In the genomic region with DNA sequence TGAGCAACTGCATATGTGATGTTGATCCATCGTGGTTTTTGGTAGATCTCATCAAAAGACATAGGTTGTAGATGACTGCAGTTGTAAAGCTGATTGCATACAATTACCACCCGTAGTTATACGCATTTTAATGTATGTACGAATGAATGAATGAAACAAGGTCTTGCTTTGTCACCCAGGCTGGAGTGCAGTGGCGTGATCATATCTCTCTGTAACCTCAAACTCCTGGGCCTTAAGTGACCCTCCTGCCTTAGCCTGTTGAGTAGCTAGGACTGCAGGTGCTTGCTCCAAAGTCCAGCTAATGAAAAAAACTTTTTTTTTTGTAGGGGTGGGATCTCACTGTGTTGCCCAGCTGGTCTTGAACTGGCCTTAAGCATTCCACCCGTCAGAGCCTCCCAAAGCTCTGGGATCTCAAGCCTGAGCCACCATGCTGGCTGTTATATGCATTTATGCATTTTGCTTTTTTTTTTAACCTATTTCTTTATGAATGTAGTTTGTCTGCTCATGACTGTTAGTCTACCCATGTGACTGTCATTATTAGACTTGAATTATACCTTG, we compare ENCODE assay signal across 31 cellular contexts.
"Had no signal": no experiment of that assay in that cellular context is flagged by ENCODE, and none has a peak within 500 bp of the region (broad histone marks: within the 10 kb centered on the region; RNA-seq: fewer than 3 reads in every experiment).

No MANE protein-coding gene starts in this region.

- FAIRE-seq: bronchial epithelial cell had no signal

- H3K4me3 Mint-ChIP-seq: activated CD4-positive, alpha-beta memory T cell treated with anti-CD3 and anti-CD28 coated beads for 36 hours; activated naive CD4-positive, alpha-beta T cell treated with anti-CD3 and anti-CD28 coated beads, Interleukin-2, amount 10 ng/mL, durations not matched to agents 7 days and 5 days; activated naive CD8-positive, alpha-beta T cell; activated naive CD8-positive, alpha-beta T cell treated with anti-CD3 and anti-CD28 coated beads, Interleukin-2, amount 50 U/mL, for 24 hours; activated T-helper 1 cell treated with anti-CD3 and anti-CD28 coated beads, Interleukin-12 subunit alpha, Interleukin-12 subunit beta, Interleukin-2, Interleukin-4 antibody, amounts not matched to agents 30 ng/mL and 10 ng/mL and 1 ng/mL, durations not matched to agents 14 hours and 24 hours and 36 hours; brain had no signal

- H3K9ac ChIP-seq: KMS-11 had no signal

- DNase-seq: activated CD4-positive, alpha-beta memory T cell treated with anti-CD3 and anti-CD28 coated beads for 36 hours; activated CD4-positive, alpha-beta T cell treated with anti-CD3 and anti-CD28 coated beads, Interleukin-2, amount 50 U/mL, for 1 hour; activated CD8-positive, alpha-beta memory T cell treated with anti-CD3 and anti-CD28 coated beads, Interleukin-2, amount 50 U/mL, for 4 hours; activated naive CD4-positive, alpha-beta T cell treated with anti-CD3 and anti-CD28 coated beads, Interleukin-2, amount 10 ng/mL, durations not matched to agents 7 days and 5 days; activated naive CD8-positive, alpha-beta T cell treated with anti-CD3 and anti-CD28 coated beads, Interleukin-2, amount 50 U/mL, for 24 hours; activated T-cell treated with anti-CD3 and anti-CD28 coated beads for 4 hours; anterior cingulate cortex; caudate nucleus; MM.1S; MV-4-11; NCI-H1092; NCI-H1436 treated with DMSO at 0.1 percent for 48 hours; NCI-H1694 treated with DMSO at 0.1 percent for 48 hours; NCI-H2029; NCI-H510A; NCI-H526; NCI-H748 treated with DMSO at 0.1 percent for 48 hours; NK-92 treated with Interleukin-12 subunit alpha and Interleukin-12 subunit beta, amount 100 ng/mL, for 24 hours; PC-3; Peyer's patch; SW 1271; T-helper 1 cell; T1000; WERI-Rb-1 had no signal

- H3K9me3 ChIP-seq: Peyer's patch had no signal

- H3K27ac ChIP-seq: KMS-11, Peyer's patch, RWPE1, WERI-Rb-1 had no signal

- ATAC-seq: activated naive CD8-positive, alpha-beta T cell treated with anti-CD3 and anti-CD28 coated beads, Interleukin-2, amount 50 U/mL, for 24 hours; PC-3; Right ventricle myocardium inferior had no signal

- H3K4me3 ChIP-seq: Peyer's patch had no signal

- H3K9me3 Mint-ChIP-seq: activated CD4-positive, alpha-beta memory T cell treated with anti-CD3 and anti-CD28 coated beads for 36 hours; activated naive CD4-positive, alpha-beta T cell treated with anti-CD3 and anti-CD28 coated beads, Interleukin-2, amount 10 ng/mL, durations not matched to agents 7 days and 5 days; activated naive CD8-positive, alpha-beta T cell treated with anti-CD3 and anti-CD28 coated beads, Interleukin-2, amount 50 U/mL, for 24 hours; activated T-helper 1 cell treated with anti-CD3 and anti-CD28 coated beads, Interleukin-12 subunit alpha, Interleukin-12 subunit beta, Interleukin-2, Interleukin-4 antibody, amounts not matched to agents 30 ng/mL and 10 ng/mL and 1 ng/mL, durations not matched to agents 14 hours and 24 hours and 36 hours had no signal

- H3K27ac Mint-ChIP-seq: activated CD4-positive, alpha-beta memory T cell treated with anti-CD3 and anti-CD28 coated beads for 36 hours; activated naive CD4-positive, alpha-beta T cell treated with anti-CD3 and anti-CD28 coated beads, Interleukin-2, amount 10 ng/mL, durations not matched to agents 7 days and 5 days; activated naive CD8-positive, alpha-beta T cell; activated naive CD8-positive, alpha-beta T cell treated with anti-CD3 and anti-CD28 coated beads, Interleukin-2, amount 50 U/mL, for 24 hours; activated T-helper 1 cell treated with anti-CD3 and anti-CD28 coated beads, Interleukin-12 subunit alpha, Interleukin-12 subunit beta, Interleukin-2, Interleukin-4 antibody, amounts not matched to agents 30 ng/mL and 10 ng/mL and 1 ng/mL, durations not matched to agents 14 hours and 24 hours and 36 hours; brain had no signal

- H3K4me2 ChIP-seq: KMS-11 had no signal

- H3K27me3 Mint-ChIP-seq: activated CD4-positive, alpha-beta memory T cell treated with anti-CD3 and anti-CD28 coated beads for 36 hours; activated naive CD4-positive, alpha-beta T cell treated with anti-CD3 and anti-CD28 coated beads, Interleukin-2, amount 10 ng/mL, durations not matched to agents 7 days and 5 days; activated naive CD8-positive, alpha-beta T cell; activated naive CD8-positive, alpha-beta T cell treated with anti-CD3 and anti-CD28 coated beads, Interleukin-2, amount 50 U/mL, for 24 hours had no signal

- H3K27me3 ChIP-seq: Peyer's patch had no signal
